Comparison of ENCODE assay signal across 17 cellular contexts in genomic region chr2:121524650-121525425, GRCh38. TPM values are rescaled to one million over a fixed set of nuclear protein-coding genes. Genes with fewer than 3 reads are reported as not detected.
DNase-seq lines count a peak whose midpoint lies in the region; ATAC-seq, FAIRE-seq and TF ChIP-seq lines count a peak whose summit lies in the region.
"Had no signal": no experiment of that assay in that cellular context is flagged by ENCODE, and none has a peak within 500 bp of the region (broad histone marks: within the 10 kb centered on the region; RNA-seq: fewer than 3 reads in every experiment).

No MANE protein-coding gene starts in this region.

- H4K20me1 ChIP-seq in K562 (replicated peaks; ENCODE audit: control insufficient read depth, insufficient read depth, low read length), result 0 out of 2 replicates have a peak, but pooled peaks cover 6% of the 10 kb centered on the region

- H3K27me3 ChIP-seq in K562 (ENCODE audit: control insufficient read depth in 2 of 2, insufficient read depth in 2 of 2, low read length in 2 of 2) (no peaks in the 10 kb centered on the region), right cardiac atrium (ENCODE audit: control insufficient read depth, insufficient read depth) (no peaks in the 10 kb centered on the region), testis (no peaks in the 10 kb centered on the region)
- H3K27me3 ChIP-seq: gastrocnemius medialis had no signal

- TF ChIP-seq CTCF in K562 (IDR thresholded peaks at IDR 0.05 in 2 of 3, conservative IDR thresholded peaks at IDR 0.05 in 1 of 3; ENCODE audit: insufficient read depth in 2 of 3, low read depth in 1 of 3, low read length in 3 of 3) (no peak; a peak in 1 of 6 replicates), testis (IDR thresholded peaks at IDR 0.05) (no peak)

- H3K27me3 Mint-ChIP-seq in activated naive CD8-positive, alpha-beta T cell, result no peaks in the 10 kb centered on the region
- H3K27me3 Mint-ChIP-seq in activated naive CD8-positive, alpha-beta T cell treated with anti-CD3 and anti-CD28 coated beads for 36 hours, result no peaks in the 10 kb centered on the region
- H3K27me3 Mint-ChIP-seq: CD4-positive, alpha-beta memory T cell; effector memory CD8-positive, alpha-beta T cell had no signal

- peak overlapping the region; percentile 28; the same call in 1 of the 2 replicates for H2AFZ ChIP-seq in K562 (ENCODE audit: low read depth, low read length)

- H3K27ac ChIP-seq in K562 (ENCODE audit: extremely low read depth, low read depth, low read length) (peak overlapping the region; percentile 60; the same call in 1 of the 3 replicates), right cardiac atrium (ENCODE audit: low read length) (peak overlapping the region; percentile 50), testis (peak overlapping the region; percentile 12 to 33)

- H3K36me3 Mint-ChIP-seq in activated naive CD8-positive, alpha-beta T cell, result no peaks in the 10 kb centered on the region
- H3K36me3 Mint-ChIP-seq in activated naive CD8-positive, alpha-beta T cell treated with anti-CD3 and anti-CD28 coated beads for 36 hours, result peaks cover 20% of the 10 kb centered on the region

- H3K4me2 ChIP-seq in K562 (ENCODE audit: insufficient read depth, low read length), result peak overlapping the region; percentile 27; the same call in 1 of the 2 replicates

- TF ChIP-seq EP300 in K562 (IDR thresholded peaks at IDR 0.05; ENCODE audit: low read length), result peak; percentile 26; the same call in 1 of the 2 replicates

- in situ Hi-C loops in K562 (cut with MboI), result no loop called here

- no peaks in the 10 kb centered on the region for H3K9me1 ChIP-seq in K562 (ENCODE audit: control insufficient read depth, insufficient read depth, low read length)

- FAIRE-seq in K562 (lab: Jason Lieb, UNC), result peak; percentile 98
- FAIRE-seq: islet of Langerhans had no signal

- intact Hi-C loops in K562 (cut with micrococcal nuclease) (loop anchor here (1.0 kb wide), 1 partner anchor 123 kb away; no protein-coding TSS in a partner anchor), right cardiac atrium (cut with DNase I) (loop anchor here in 2 of 4 donors (5.0 to 10.0 kb wide), 2 partner anchors 127 to 190 kb away; no protein-coding TSS in a partner anchor), testis (cut with DNase I; ENCODE audit: low total_unique reads) (no loop called here)

- no peak for TF ChIP-seq POLR2A in K562 (conservative IDR thresholded peaks at IDR 0.05)
- no peak for TF ChIP-seq POLR2A in testis (IDR thresholded peaks at IDR 0.05)

- H3K4me1 Mint-ChIP-seq in activated naive CD8-positive, alpha-beta T cell (ENCODE audit: low read depth), result peaks cover 34% of the 10 kb centered on the region
- peaks cover 30% of the 10 kb centered on the region for H3K4me1 Mint-ChIP-seq in activated naive CD8-positive, alpha-beta T cell treated with anti-CD3 and anti-CD28 coated beads for 36 hours

- no peak overlapping the region for H3K4me3 Mint-ChIP-seq in activated naive CD8-positive, alpha-beta T cell
- H3K4me3 Mint-ChIP-seq in activated naive CD8-positive, alpha-beta T cell treated with anti-CD3 and anti-CD28 coated beads for 36 hours, result no peak overlapping the region
- H3K4me3 Mint-ChIP-seq: CD4-positive, alpha-beta memory T cell; effector memory CD8-positive, alpha-beta T cell had no signal

- WGBS in K562 (ENCODE audit: insufficient coverage, low coverage, missing lambda C conversion rate), result 3% methylated on average over 9 of the region's 9 CpGs
- WGBS in right cardiac atrium, result 40% methylated on average over 9 of the region's 9 CpGs
- WGBS in testis, 2 donors, result 57 to 66% methylated on average over 9 of the region's 9 CpGs

- H3K9me3 ChIP-seq in K562 (replicated peaks; ENCODE audit: control insufficient read depth, insufficient read depth, low read depth, low read length) (no peaks in the 10 kb centered on the region), right cardiac atrium (ENCODE audit: control insufficient read depth, low read length) (no peaks in the 10 kb centered on the region), testis (no peaks in the 10 kb centered on the region)
- H3K9me3 ChIP-seq: gastrocnemius medialis, mucosa of descending colon had no signal

- no peaks in the 10 kb centered on the region for H3K9me3 Mint-ChIP-seq in activated naive CD8-positive, alpha-beta T cell (ENCODE audit: low read depth)
- no peaks in the 10 kb centered on the region for H3K9me3 Mint-ChIP-seq in activated naive CD8-positive, alpha-beta T cell treated with anti-CD3 and anti-CD28 coated beads for 36 hours
- H3K9me3 Mint-ChIP-seq: CD4-positive, alpha-beta memory T cell; effector memory CD8-positive, alpha-beta T cell had no signal

- CTCF ChIA-PET in K562 (lab: Yijun Ruan, JAX; ENCODE audit: low intra/inter-chr PET ratio), result no interaction called here

- ATAC-seq in K562, result peak; percentile 97
- ATAC-seq in right cardiac atrium, result peak; percentile 64 to 78
- ATAC-seq: effector memory CD8-positive, alpha-beta T cell; gastrocnemius medialis; mucosa of descending colon had no signal

- no peak for DNase-seq in activated naive CD8-positive, alpha-beta T cell treated with anti-CD3 and anti-CD28 coated beads for 36 hours
- DNase-seq in K562 (ENCODE audit: extremely low read depth in 1 of 4, low spot score in 3 of 4), result peak; percentile 57 to 89 (median 72)
- peak; percentile 28 to 79 (median 61) for DNase-seq in right cardiac atrium
- peak; percentile 58 for DNase-seq in testis
- no peak for DNase-seq in globus pallidus (ENCODE audit: low spot score)
- no peak for DNase-seq in nucleus accumbens (lab: John Stamatoyannopoulos, UW)
- DNase-seq in T-helper 9 cell, result no peak
- DNase-seq: activated effector memory CD4-positive, alpha-beta T cell treated with anti-CD3 and anti-CD28 coated beads, Interleukin-2, amount 50 U/mL, for 16 hours; CD4-positive, alpha-beta memory T cell; effector memory CD8-positive, alpha-beta T cell; gastrocnemius medialis; HCEC 1CT; mucosa of descending colon; NCI-H82 had no signal

- H3K9ac ChIP-seq in K562 (ENCODE audit: insufficient read depth in 1 of 2, low read depth in 2 of 2, low read length in 2 of 2), result peak overlapping the region in 1 of 2 experiments; percentile 23; a peak in 1 of 4 replicates

- H3K4me3 ChIP-seq in K562 (no peak overlapping the region), right cardiac atrium (ENCODE audit: low read length) (no peak overlapping the region), testis (no peak overlapping the region)
- H3K4me3 ChIP-seq: gastrocnemius medialis, mucosa of descending colon had no signal

- no peak for TF ChIP-seq RAD21 in K562 (CRISPR knock-in tag; conservative IDR thresholded peaks at IDR 0.05 in 1 of 2, IDR thresholded peaks at IDR 0.05 in 1 of 2)

- peaks cover 70% of the 10 kb centered on the region; the same call in 2 of the 3 replicates for H3K36me3 ChIP-seq in K562 (ENCODE audit: control insufficient read depth, insufficient read depth, low read length)
- no peaks in the 10 kb centered on the region for H3K36me3 ChIP-seq in testis (ENCODE audit: low read depth, missing control alignments)

- H3K27ac Mint-ChIP-seq in activated naive CD8-positive, alpha-beta T cell, result peak overlapping the region; percentile 54
- no peak overlapping the region for H3K27ac Mint-ChIP-seq in activated naive CD8-positive, alpha-beta T cell treated with anti-CD3 and anti-CD28 coated beads for 36 hours

- no TSS peak for BruUV-seq in K562 (replicated peaks; lab: Mats Ljungman, UMichigan)

- peaks cover 24% of the 10 kb centered on the region for H3K79me2 ChIP-seq in K562 (ENCODE audit: control insufficient read depth, insufficient read depth, low read length)

- POLR2A ChIA-PET in K562 (lab: Yijun Ruan, JAX), result interaction anchor here (1.6 kb wide), 1 partner anchor 17 kb away, joined by 4 read pairs; no protein-coding TSS in a partner anchor

- peaks cover 12 to 19% of the 10 kb centered on the region in 2 experiments; a peak in 4 of 5 replicates for H3K4me1 ChIP-seq in K562 (replicated peaks in 1 of 2; ENCODE audit: control insufficient read depth in 2 of 2, insufficient read depth in 2 of 2, low read length in 2 of 2)
- peaks cover 7% of the 10 kb centered on the region for H3K4me1 ChIP-seq in right cardiac atrium (ENCODE audit: control insufficient read depth, insufficient read depth, low read length)
- peaks cover 23% of the 10 kb centered on the region for H3K4me1 ChIP-seq in testis

RNA-seq across cellular contexts. Expression of gene RNU4ATAC, which starts 5.8 kb away (rescaled TPM):
- not detected for total RNA-seq in activated naive CD8-positive, alpha-beta T cell treated with anti-CD3 and anti-CD28 coated beads for 36 hours
- total RNA-seq in K562 (2011; cell fraction: chromatin; rRNA removed; ENCODE audit: low replicate concordance), result under 0.01 TPM in 2 replicates
- under 0.01 TPM in 2 replicates for total RNA-seq in K562 (2011; cell fraction: nucleolus; rRNA removed)
- total RNA-seq in K562 (2011; cell fraction: nucleoplasm; rRNA removed), result under 0.01 TPM in 2 replicates
- total RNA-seq in K562 (2014; rRNA removed) (not detected in 2 replicates), K562 (2014; rRNA removed; fragmentation: Illumina TruSeq; extraction: Trizol) (90.8 TPM in 1 of 2 replicates, not detected in the other), K562 (2015; rRNA removed; fragmentation: Illumina TruSeq; extraction: Trizol) (not detected in 2 replicates), K562 (2021) (8.6 TPM in 1 of 2 replicates, not detected in the other), right cardiac atrium (10 to 100 TPM in 1 of 4 donors, not detected in 3; 12.7 TPM), testis (not detected)
- polyA plus RNA-seq in K562 (2011; rRNA removed) (not detected in 2 replicates), K562 (2014; fragmentation: Illumina TruSeq; extraction: Trizol) (not detected in 2 replicates), K562 (2014; fragmentation: Nextera tagmentation; extraction: Ambion mirVana) (not detected), K562 (2014; rRNA removed) (not detected in 2 replicates), right cardiac atrium (not detected), testis (ENCODE audit: insufficient read depth, low read depth, low replicate concordance) (not detected)
- polyA plus RNA-seq in K562 (2011; cell fraction: cytosol; rRNA removed), result not detected in 2 replicates
- polyA plus RNA-seq in K562 (2011; cell fraction: nucleus; rRNA removed), result under 0.01 TPM in 1 of 2 replicates, not detected in the other
- not detected in 2 replicates for polyA plus RNA-seq in K562 (2012)
- 3,330 and 5,735 TPM in 2 replicates for polyA minus RNA-seq in K562 (2011; rRNA and poly(A)+ RNA removed)
- polyA minus RNA-seq in K562 (2011; cell fraction: cytosol; rRNA and poly(A)+ RNA removed), result 3,188 and 9,893 TPM in 2 replicates
- under 0.01 TPM in 2 replicates for polyA minus RNA-seq in K562 (2011; cell fraction: nucleus; rRNA and poly(A)+ RNA removed)
- total RNA-seq: CD4-positive, alpha-beta memory T cell; gastrocnemius medialis; T-helper 1 cell treated with Interleukin-12 subunit alpha and Interleukin-12 subunit beta and Interleukin-4 antibody, amounts not matched to agents 30 ng/mL and 1 ng/mL, for 36 hours had no signal
- polyA plus RNA-seq: CD4-positive, alpha-beta memory T cell had no signal

Comparison
In these comparisons a context has a peak if more than half of its experiments do, and no peak if none do; other contexts are left out.
1. DNase-seq: peak in K562 (4 of 4), right cardiac atrium (3 of 3) and testis (single experiment); none in activated naive CD8-positive, alpha-beta T cell treated with anti-CD3 and anti-CD28 coated beads for 36 hours (single experiment), globus pallidus (single experiment), nucleus accumbens (0 of 56) and T-helper 9 cell (single experiment).
2. Peak in every context shown above with its lines, with median percentiles within 50 percentile points of each other: H3K27ac ChIP-seq.